In genomic region chr5:142484821-142485387, GRCh38 we compare ENCODE assay signal across 29 cellular contexts.
DNase-seq lines count a peak whose midpoint lies in the region; ATAC-seq and TF ChIP-seq lines count a peak whose summit lies in the region.
"Had no signal": no experiment of that assay in that cellular context is flagged by ENCODE, and none has a peak within 500 bp of the region (broad histone marks: within the 10 kb centered on the region; RNA-seq: fewer than 3 reads in every experiment).

No MANE protein-coding gene starts in this region.

- peak overlapping the region; percentile 29 for H2BK5ac ChIP-seq in IMR-90 (ENCODE audit: low read depth, low read length, poor library complexity, severe bottlenecking)

- no peak overlapping the region for H3K56ac ChIP-seq in IMR-90 (ENCODE audit: extremely low read depth, insufficient read depth, low read length)

- peak overlapping the region; percentile 10; the same call in 1 of the 2 replicates for H3K27ac ChIP-seq in IMR-90 (ENCODE audit: insufficient read depth, low read length)
- no peak overlapping the region for H3K27ac ChIP-seq in brain microvascular endothelial cell
- H3K27ac ChIP-seq: A549, parathyroid adenoma, right atrium auricular region had no signal

- H4K20me1 ChIP-seq in IMR-90 (ENCODE audit: insufficient read depth, low read length): no peaks in the 10 kb centered on the region

- peak overlapping the region; percentile 85 for H2BK20ac ChIP-seq in IMR-90 (ENCODE audit: low read depth, low read length)

- POLR2A ChIA-PET in IMR-90 (lab: Charles Lee; ENCODE audit: unreplicated experiment): interaction anchor here (0.6 kb wide), 1 partner anchor 18 kb away, joined by 3 read pairs; no protein-coding TSS in a partner anchor

- no peak overlapping the region for H3K9ac ChIP-seq in IMR-90 (ENCODE audit: low read depth, low read length)
- H3K9ac ChIP-seq: parathyroid adenoma had no signal

- TF ChIP-seq CTCF in IMR-90 (conservative IDR thresholded peaks at IDR 0.05; ENCODE audit: low read depth, low read length) (no peak), brain microvascular endothelial cell (IDR thresholded peaks at IDR 0.05; ENCODE audit: low read depth, low read length, missing control alignments) (no peak)

- intact Hi-C loops in IMR-90 (cut with micrococcal nuclease): no loop called here

- H4K5ac ChIP-seq in IMR-90 (ENCODE audit: low read depth, low read length): no peak overlapping the region; the same call in 1 of the 2 replicates

- TF ChIP-seq POLR2A in IMR-90 (IDR thresholded peaks at IDR 0.05; ENCODE audit: low read depth, low read length): no peak

- dilution Hi-C loops in IMR-90 (cut with HindIII; ENCODE audit: low sequenced_read_pairs, unreplicated experiment): no loop called here

- H3K9me1 ChIP-seq in IMR-90 (ENCODE audit: insufficient read depth, low read length): peaks cover 17% of the 10 kb centered on the region

- DNase-seq in Daoy (ENCODE audit: low read depth) (peak; percentile 34), IMR-90 (peak; percentile 72), brain microvascular endothelial cell (peak; percentile 47), iris pigment epithelial cell (ENCODE audit: low read depth) (peak; percentile 42), immature natural killer cell (no peak), putamen (ENCODE audit: low spot score) (no peak)
- DNase-seq in stimulated activated CD4-positive, alpha-beta T cell treated with anti-CD3 and anti-CD28 coated beads, Interleukin-15, amount 100 ng/mL, for 24 hours: no peak
- DNase-seq: activated CD4-positive, alpha-beta T cell treated with anti-CD3 and anti-CD28 coated beads for 4 hours; activated T-cell treated with anti-CD3 and anti-CD28 coated beads for 4 hours; aorta; BE2C; caudate nucleus; cortex of kidney; DMS53; glutamatergic neuron; KG1; kidney glomerular epithelial cell; MM.1S; NCI-H1417 treated with DMSO at 0.1 percent for 48 hours; NCI-H2107; NCI-H446; NCI-H82; stimulated activated CD4-positive, alpha-beta T cell treated with anti-CD3 and anti-CD28 coated beads, Interleukin-4, amount 100 ng/mL, for 1 hour had no signal

- H2BK120ac ChIP-seq in IMR-90 (ENCODE audit: low read depth, low read length): peak overlapping the region; percentile 92

- H3K9me3 Mint-ChIP-seq in immature natural killer cell: peaks cover 0 to 15% (median 5%) of the 10 kb centered on the region in 6 donors

- H2AK5ac ChIP-seq in IMR-90 (ENCODE audit: low read depth, low read length): peak overlapping the region; percentile 88

- H4K91ac ChIP-seq in IMR-90 (ENCODE audit: insufficient read depth, low read depth, low read length): peak overlapping the region; percentile 71

- no peak for TF ChIP-seq RAD21 in IMR-90 (IDR thresholded peaks at IDR 0.05; ENCODE audit: low read length)

- peak overlapping the region; percentile 77; the same call in 2 of the 3 replicates for H2BK15ac ChIP-seq in IMR-90 (ENCODE audit: low read depth, low read length)

- H2AK9ac ChIP-seq in IMR-90 (replicated peaks; ENCODE audit: low read depth, low read length, poor library complexity): peak overlapping the region; percentile 60

- H2AFZ ChIP-seq in IMR-90 (replicated peaks; ENCODE audit: low read length, poor library complexity): peak overlapping the region; percentile 45
- H2AFZ ChIP-seq: parathyroid adenoma had no signal

- H3K36me3 ChIP-seq in IMR-90 (ENCODE audit: control insufficient read depth, insufficient read depth, low read length): no peaks in the 10 kb centered on the region
- H3K36me3 ChIP-seq in brain microvascular endothelial cell (replicated peaks): no peaks in the 10 kb centered on the region
- H3K36me3 ChIP-seq: BE2C, right atrium auricular region had no signal

- peaks cover 12% of the 10 kb centered on the region for H3K4me1 ChIP-seq in IMR-90 (ENCODE audit: control insufficient read depth, insufficient read depth, low read length)
- H3K4me1 ChIP-seq: A549, BE2C, parathyroid adenoma, right atrium auricular region had no signal

- H3K23ac ChIP-seq in IMR-90 (ENCODE audit: low read depth, low read length): peak overlapping the region; percentile 67; the same call in 1 of the 2 replicates

- H3K27ac Mint-ChIP-seq in immature natural killer cell: no peak overlapping the region
- H3K27ac Mint-ChIP-seq: activated naive CD8-positive, alpha-beta T cell; type B pancreatic cell had no signal

- peaks cover 0 to 20% of the 10 kb centered on the region in 2 experiments; a peak in 2 of 4 replicates for H3K79me1 ChIP-seq in IMR-90 (ENCODE audit: low read depth in 1 of 2, low read length in 2 of 2)

- H3K27me3 ChIP-seq in IMR-90 (ENCODE audit: control insufficient read depth, insufficient read depth, low read length) (no peaks in the 10 kb centered on the region), brain microvascular endothelial cell (replicated peaks) (no peaks in the 10 kb centered on the region)
- H3K27me3 ChIP-seq: BE2C, right atrium auricular region had no signal

- H3K4me3 Mint-ChIP-seq in immature natural killer cell: no peak overlapping the region
- H3K4me3 Mint-ChIP-seq: activated naive CD8-positive, alpha-beta T cell; type B pancreatic cell had no signal

- BruUV-seq in IMR-90 (replicated peaks; lab: Mats Ljungman, UMichigan): no TSS peak

- peaks cover 3 to 6% (median 5%) of the 10 kb centered on the region in 3 donors for H3K36me3 Mint-ChIP-seq in immature natural killer cell

- in situ Hi-C loops in IMR-90 (cut with MboI; ENCODE audit: low sequenced_read_pairs) (no loop called here), brain microvascular endothelial cell (cut with HindIII; ENCODE audit: low pct_ligation_motif_present, low sequenced_read_pairs) (no loop called here)

- peaks cover 0 to 8% (median 2%) of the 10 kb centered on the region in 3 donors for H3K27me3 Mint-ChIP-seq in immature natural killer cell (ENCODE audit: low read depth in 3 of 3)

- peak overlapping the region; percentile 79 for H3K4ac ChIP-seq in IMR-90 (ENCODE audit: low read depth, low read length)

- H3K4me2 ChIP-seq in IMR-90 (ENCODE audit: low read depth, low read length): no peak overlapping the region
- H3K4me2 ChIP-seq: A549 had no signal

- no peaks in the 10 kb centered on the region for H3K9me3 ChIP-seq in IMR-90 (ENCODE audit: control insufficient read depth, insufficient read depth, low read length)
- H3K9me3 ChIP-seq: A549, BE2C had no signal

- CTCF ChIA-PET in IMR-90 (lab: Yijun Ruan, JAX): no interaction called here

- H3K14ac ChIP-seq in IMR-90 (replicated peaks; ENCODE audit: low read depth, low read length): peak overlapping the region; percentile 85

- 100% methylated on average over 1 of the region's 2 CpGs; no CpG with 5 or more reads in 1 of the 2 experiments for WGBS in IMR-90 (ENCODE audit: extremely low coverage in 2 of 2, insufficient read length in 1 of 2), 2 experiments

- ATAC-seq in IMR-90 (ENCODE audit: low read depth) (peak; percentile 62), GM21390 (IDR thresholded peaks at IDR 0.05; ENCODE audit: unreplicated experiment) (no peak)
- ATAC-seq: A549 had no signal

- H3K18ac ChIP-seq in IMR-90 (ENCODE audit: low read depth, low read length): no peak overlapping the region; the same call in 1 of the 2 replicates

- H3K4me1 Mint-ChIP-seq in immature natural killer cell: no peaks in the 10 kb centered on the region

- H3K4me3 ChIP-seq in IMR-90 (ENCODE audit: insufficient read depth, low read depth, low read length) (no peak overlapping the region), brain microvascular endothelial cell (ENCODE audit: low read depth, low read length) (no peak overlapping the region)
- H3K4me3 ChIP-seq: A549, right atrium auricular region had no signal

- peak overlapping the region in 1 of 2 experiments; percentile 61; a peak in 2 of 4 replicates for H4K8ac ChIP-seq in IMR-90 (ENCODE audit: low read depth in 2 of 2, low read length in 2 of 2)

TF ChIP-seq in IMR-90, 13 proteins besides CTCF, POLR2A, EP300 and RAD21:
- TF ChIP-seq SMC3 (IDR thresholded peaks at IDR 0.05; ENCODE audit: low read depth, low read length) (no peak), MAFK (IDR thresholded peaks at IDR 0.05; ENCODE audit: low read depth, low read length) (no peak), NFE2L2 (IDR thresholded peaks at IDR 0.05; ENCODE audit: low read depth, low read length) (no peak), CEBPB (IDR thresholded peaks at IDR 0.05; ENCODE audit: low read depth, low read length) (no peak)

Comparison
In these comparisons a context has a peak if more than half of its experiments do, and no peak if none do; other contexts are left out.
1. DNase-seq: peak in Daoy (single experiment), IMR-90 (single experiment), brain microvascular endothelial cell (single experiment) and iris pigment epithelial cell (single experiment); none in immature natural killer cell (0 of 3), putamen (single experiment) and stimulated activated CD4-positive, alpha-beta T cell treated with anti-CD3 and anti-CD28 coated beads, Interleukin-15, amount 100 ng/mL, for 24 hours (single experiment).